ENCODE assay signal across 18 cellular contexts in the genomic region with DNA sequence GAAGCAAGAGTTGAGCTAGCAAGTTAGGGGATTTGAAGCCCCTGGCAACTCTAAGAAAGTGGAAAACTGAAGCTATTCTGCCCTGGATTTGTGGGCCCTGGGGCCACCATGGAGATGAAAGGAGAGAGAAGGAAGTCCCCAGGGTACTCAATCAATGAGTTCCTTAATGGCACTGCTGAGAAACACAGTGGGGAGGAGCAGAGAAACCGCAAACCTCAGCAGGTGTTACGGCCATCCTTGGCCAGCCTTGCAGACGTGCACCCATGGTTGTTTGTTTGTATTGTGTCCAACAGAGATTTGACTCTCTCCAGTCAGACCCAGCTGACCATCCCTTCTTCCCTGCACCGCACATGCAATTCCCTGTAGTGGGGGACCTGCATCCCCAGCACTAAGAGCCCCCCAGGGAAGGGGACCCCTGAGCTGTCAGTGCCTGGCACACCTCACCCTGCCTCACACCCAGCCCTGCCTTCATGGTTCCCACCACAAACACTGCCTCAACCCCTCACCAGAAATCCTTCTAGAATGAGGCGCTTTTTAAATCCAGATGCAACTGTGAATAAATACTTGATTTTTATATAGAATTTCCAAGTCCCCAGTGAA.
DNase-seq lines count a peak whose midpoint lies in the region; ATAC-seq and TF ChIP-seq lines count a peak whose summit lies in the region.
"Had no signal": no experiment of that assay in that cellular context is flagged by ENCODE, and none has a peak within 500 bp of the region (broad histone marks: within the 10 kb centered on the region; RNA-seq: fewer than 3 reads in every experiment).

No MANE protein-coding gene starts in this region.

- no TSS peak for BruUV-seq in Calu3 (replicated peaks; lab: Mats Ljungman, UMichigan)
- no TSS peak for BruUV-seq in PC-3 (replicated peaks; lab: Mats Ljungman, UMichigan)

- H3K27me3 Mint-ChIP-seq in Calu3 (ENCODE audit: unreplicated experiment), result peaks cover 84% of the 10 kb centered on the region
- no peaks in the 10 kb centered on the region for H3K27me3 Mint-ChIP-seq in activated naive CD4-positive, alpha-beta T cell treated with anti-CD3 and anti-CD28 coated beads for 36 hours (ENCODE audit: low read depth)

- ATAC-seq in GM19395 (IDR thresholded peaks at IDR 0.05; ENCODE audit: unreplicated experiment), result peak; percentile 79
- peak; percentile 59 for ATAC-seq in HG02885 (IDR thresholded peaks at IDR 0.05; ENCODE audit: poor library complexity, unreplicated experiment)
- ATAC-seq in PC-3, result no peak
- ATAC-seq: heart left ventricle; left lobe of liver; naive thymus-derived CD4-positive, alpha-beta T cell; right cardiac atrium; stimulated activated naive B cell treated with anti-CD40 and anti-IgM and Interleukin-4, amounts not matched to agents 10 μg/mL and 1 μg/mL and 100 μg/mL, for 72 hours had no signal

- H2AFZ ChIP-seq in PC-3 (ENCODE audit: low read length), result no peak overlapping the region

- H3K27ac ChIP-seq in PC-3 (ENCODE audit: low read length), result no peak overlapping the region
- H3K27ac ChIP-seq: colonic mucosa, heart left ventricle, Peyer's patch had no signal

- no peaks in the 10 kb centered on the region for H3K27me3 ChIP-seq in PC-3 (ENCODE audit: low read length)
- H3K27me3 ChIP-seq: colonic mucosa, Peyer's patch had no signal

- H3K27ac Mint-ChIP-seq in Calu3 (ENCODE audit: unreplicated experiment), result no peak overlapping the region
- H3K27ac Mint-ChIP-seq in activated naive CD4-positive, alpha-beta T cell treated with anti-CD3 and anti-CD28 coated beads for 36 hours, result no peak overlapping the region
- H3K27ac Mint-ChIP-seq: naive thymus-derived CD4-positive, alpha-beta T cell; stimulated activated naive B cell treated with anti-CD40 and anti-IgM and Interleukin-4, amounts not matched to agents 10 μg/mL and 1 μg/mL and 100 μg/mL, for 72 hours; T-helper 1 cell treated with Interleukin-12 subunit alpha and Interleukin-12 subunit beta and Interleukin-4 antibody, amounts not matched to agents 30 μg/mL and 1 μg/mL, for 36 hours had no signal

- H3K4me1 ChIP-seq in PC-3 (ENCODE audit: insufficient read depth, low read length), result no peaks in the 10 kb centered on the region
- H3K4me1 ChIP-seq: colonic mucosa, heart left ventricle, Peyer's patch had no signal

- CTCF ChIA-PET in Calu3 (lab: Charles Lee) (no interaction called here), PC-3 (lab: Charles Lee) (no interaction called here)
- CTCF ChIA-PET in activated naive CD4-positive, alpha-beta T cell treated with anti-CD3 and anti-CD28 coated beads for 36 hours (lab: Charles Lee), result no interaction called here

- intact Hi-C loops in Calu3 (cut with micrococcal nuclease; ENCODE audit: unreplicated experiment) (no loop called here), PC-3 (cut with micrococcal nuclease) (no loop called here)
- intact Hi-C loops in activated naive CD4-positive, alpha-beta T cell treated with anti-CD3 and anti-CD28 coated beads for 36 hours (cut with micrococcal nuclease), result no loop called here

- H3F3A ChIP-seq in PC-3 (ENCODE audit: low read length, unreplicated experiment), result no peaks in the 10 kb centered on the region

- no peak overlapping the region for H3K4me3 Mint-ChIP-seq in Calu3 (ENCODE audit: low read depth, unreplicated experiment)
- no peak overlapping the region for H3K4me3 Mint-ChIP-seq in activated naive CD4-positive, alpha-beta T cell treated with anti-CD3 and anti-CD28 coated beads for 36 hours
- H3K4me3 Mint-ChIP-seq: naive thymus-derived CD4-positive, alpha-beta T cell; stimulated activated naive B cell treated with anti-CD40 and anti-IgM and Interleukin-4, amounts not matched to agents 10 μg/mL and 1 μg/mL and 100 μg/mL, for 72 hours; T-helper 1 cell treated with Interleukin-12 subunit alpha and Interleukin-12 subunit beta and Interleukin-4 antibody, amounts not matched to agents 30 μg/mL and 1 μg/mL, for 36 hours had no signal

- H3K4me1 Mint-ChIP-seq in Calu3 (ENCODE audit: low read depth, unreplicated experiment), result peaks cover 8% of the 10 kb centered on the region
- H3K4me1 Mint-ChIP-seq in activated naive CD4-positive, alpha-beta T cell treated with anti-CD3 and anti-CD28 coated beads for 36 hours (ENCODE audit: low read depth), result no peaks in the 10 kb centered on the region
- H3K4me1 Mint-ChIP-seq: naive thymus-derived CD4-positive, alpha-beta T cell had no signal

- POLR2A ChIA-PET in PC-3 (lab: Charles Lee; ENCODE audit: unreplicated experiment), result no interaction called here

- H3K36me3 Mint-ChIP-seq in Calu3 (ENCODE audit: insufficient read depth, unreplicated experiment), result no peaks in the 10 kb centered on the region
- no peaks in the 10 kb centered on the region for H3K36me3 Mint-ChIP-seq in activated naive CD4-positive, alpha-beta T cell treated with anti-CD3 and anti-CD28 coated beads for 36 hours (ENCODE audit: low read depth)
- H3K36me3 Mint-ChIP-seq: stimulated activated naive B cell treated with anti-CD40 and anti-IgM and Interleukin-4, amounts not matched to agents 10 μg/mL and 1 μg/mL and 100 μg/mL, for 72 hours had no signal

- H3K4me3 ChIP-seq in PC-3 (ENCODE audit: low read length), result no peak overlapping the region
- H3K4me3 ChIP-seq: colonic mucosa, heart left ventricle, Peyer's patch had no signal

- H3K9me2 ChIP-seq in PC-3 (replicated peaks; ENCODE audit: low read length), result no peaks in the 10 kb centered on the region

- DNase-seq in Calu3 (peak; percentile 12), M059J (ENCODE audit: low read depth) (peak; percentile 17), PC-3 (no peak), DMS153 treated with DMSO at 0.1 percent for 48 hours (lab: John Stamatoyannopoulos, UW; ENCODE audit: unreplicated experiment) (no peak), NCI-H146 treated with DMSO at 0.1 percent for 48 hours (lab: John Stamatoyannopoulos, UW; ENCODE audit: unreplicated experiment) (no peak)
- DNase-seq in activated naive CD4-positive, alpha-beta T cell treated with anti-CD3 and anti-CD28 coated beads for 36 hours, result no peak
- DNase-seq: colonic mucosa; heart left ventricle; naive thymus-derived CD4-positive, alpha-beta T cell; NCI-H2227 treated with DMSO at 0.1 percent for 48 hours; Peyer's patch; right cardiac atrium; stimulated activated CD4-positive, alpha-beta T cell treated with anti-CD3 and anti-CD28 coated beads, Interleukin-4, amount 100 ng/mL, for 4 hours; stimulated activated naive B cell treated with anti-CD40 and anti-IgM and Interleukin-4, amounts not matched to agents 10 μg/mL and 1 μg/mL and 100 μg/mL, for 72 hours had no signal

- no peaks in the 10 kb centered on the region for H3K9me3 Mint-ChIP-seq in Calu3 (ENCODE audit: low read depth, unreplicated experiment)
- no peaks in the 10 kb centered on the region for H3K9me3 Mint-ChIP-seq in activated naive CD4-positive, alpha-beta T cell treated with anti-CD3 and anti-CD28 coated beads for 36 hours
- H3K9me3 Mint-ChIP-seq: T-helper 1 cell treated with Interleukin-12 subunit alpha and Interleukin-12 subunit beta and Interleukin-4 antibody, amounts not matched to agents 30 μg/mL and 1 μg/mL, for 36 hours had no signal

- no peak overlapping the region for H3K9ac ChIP-seq in PC-3 (ENCODE audit: low read length)

- no peaks in the 10 kb centered on the region for H3K79me2 ChIP-seq in PC-3 (ENCODE audit: low read length)

- no peaks in the 10 kb centered on the region for H4K20me1 ChIP-seq in PC-3 (ENCODE audit: low read length)

- H3K36me3 ChIP-seq in PC-3 (ENCODE audit: low read depth, low read length), result no peaks in the 10 kb centered on the region
- H3K36me3 ChIP-seq: colonic mucosa, heart left ventricle, Peyer's patch had no signal

- no peak for TF ChIP-seq CTCF in Calu3 (IDR thresholded peaks at IDR 0.05; ENCODE audit: unreplicated experiment)
- no peak for TF ChIP-seq CTCF in PC-3 (conservative IDR thresholded peaks at IDR 0.05; ENCODE audit: low read depth, low read length)

- no peak overlapping the region for H3K4me2 ChIP-seq in PC-3 (ENCODE audit: low read length)

- no peaks in the 10 kb centered on the region for H3K9me3 ChIP-seq in PC-3 (ENCODE audit: low read length)
- H3K9me3 ChIP-seq: colonic mucosa, Peyer's patch had no signal

Comparison
In these comparisons a context has a peak if more than half of its experiments do, and no peak if none do; other contexts are left out.
1. DNase-seq: peak in Calu3 (single experiment) and M059J (single experiment); none in PC-3 (single experiment), DMS153 treated with DMSO at 0.1 percent for 48 hours (single experiment), NCI-H146 treated with DMSO at 0.1 percent for 48 hours (single experiment) and activated naive CD4-positive, alpha-beta T cell treated with anti-CD3 and anti-CD28 coated beads for 36 hours (single experiment).